Comparison of ENCODE assay signal across 27 cellular contexts in the genomic region with DNA sequence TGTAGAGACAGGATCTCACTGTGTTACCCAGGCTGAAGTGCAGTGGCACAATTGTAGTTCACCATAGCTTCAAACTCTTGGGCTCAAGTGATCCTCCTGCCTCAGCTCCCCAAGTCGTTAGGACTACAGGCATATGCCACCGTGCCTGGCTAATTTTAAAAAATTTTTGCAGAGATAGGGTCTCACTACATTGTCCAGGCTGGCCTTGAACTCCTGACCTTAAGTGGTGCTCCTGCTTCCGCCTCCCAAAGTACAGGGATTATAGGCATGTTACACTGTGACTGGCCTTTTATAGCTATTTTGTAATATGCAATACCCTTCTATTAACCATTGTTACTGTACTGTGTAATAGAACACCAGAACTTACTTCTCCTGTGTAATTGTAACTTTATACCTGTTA.
"Had no signal": no experiment of that assay in that cellular context is flagged by ENCODE, and none has a peak within 500 bp of the region (broad histone marks: within the 10 kb centered on the region; RNA-seq: fewer than 3 reads in every experiment).

No MANE protein-coding gene starts in this region.

- ATAC-seq: stimulated activated effector memory CD8-positive, alpha-beta T cell treated with anti-CD3 and anti-CD28 coated beads, Interleukin-12 subunit alpha, Interleukin-12 subunit beta, amount 100 ng/mL, for 72 hours; stimulated activated memory B cell treated with anti-CD40 and anti-IgM and Interleukin-4, amounts not matched to agents 10 μg/mL and 1 μg/mL and 100 μg/mL, for 72 hours; stimulated activated naive B cell treated with anti-CD40 and anti-IgM and Interleukin-4, amounts not matched to agents 10 μg/mL and 1 μg/mL and 100 μg/mL, for 72 hours; stimulated activated naive CD8-positive, alpha-beta T cell treated with anti-CD3 and anti-CD28 coated beads, Interleukin-15, amount 100 ng/mL, for 72 hours; stimulated activated naive CD8-positive, alpha-beta T cell treated with anti-CD3 and anti-CD28 coated beads, Interleukin-15, Interleukin-2, amounts not matched to agents 100 U/mL and 50 U/mL, for 24 hours; upper lobe of right lung had no signal

- DNase-seq: stimulated activated CD4-positive, alpha-beta T cell treated with anti-CD3 and anti-CD28 coated beads, Interleukin-2, amount 100 ng/mL, for 48 hours; stimulated activated CD4-positive, alpha-beta T cell treated with anti-CD3 and anti-CD28 coated beads, Interleukin-4, amount 100 ng/mL, for 1 hour; stimulated activated CD4-positive, alpha-beta T cell treated with anti-CD3 and anti-CD28 coated beads, Interleukin-4, amount 100 ng/mL, for 24 hours; stimulated activated CD4-positive, alpha-beta T cell treated with anti-CD3 and anti-CD28 coated beads, Interleukin-4, amount 100 ng/mL, for 4 hours; stimulated activated CD8-positive, alpha-beta memory T cell treated with anti-CD3 and anti-CD28 coated beads, Interleukin-4, amount 100 ng/mL, for 48 hours; stimulated activated naive B cell treated with anti-CD40 and anti-IgM and Interleukin-4, amounts not matched to agents 10 μg/mL and 1 μg/mL and 100 μg/mL, for 72 hours; stimulated activated naive CD4-positive, alpha-beta T cell; stimulated activated naive CD4-positive, alpha-beta T cell treated with Interleukin-2 at 50 U/mL for 16 hours; stimulated activated naive CD8-positive, alpha-beta T cell treated with anti-CD3 and anti-CD28 coated beads, Interleukin-15, amount 100 ng/mL, for 72 hours; stimulated activated naive CD8-positive, alpha-beta T cell treated with anti-CD3 and anti-CD28 coated beads, Interleukin-15, Interleukin-2, amounts not matched to agents 100 U/mL and 50 U/mL, for 24 hours; stomach; substantia nigra; testis; thyroid gland; tibial artery; transverse colon; trophoblast cell; upper lobe of left lung; upper lobe of right lung; uterus had no signal

- H3K9me3 ChIP-seq: testis, thyroid gland, vagina had no signal

- FAIRE-seq: urothelium cell line had no signal

- H3K4me3 ChIP-seq: stomach, suprapubic skin, testis, thoracic aorta, thyroid gland, tibial artery, tibial nerve, transverse colon, upper lobe of left lung, upper lobe of right lung, uterus, vagina had no signal

- H3K36me3 ChIP-seq: uterus had no signal

- H3K27me3 ChIP-seq: stomach, suprapubic skin, testis, thyroid gland, tibial artery, tibial nerve, transverse colon, upper lobe of left lung, upper lobe of right lung, uterus, vagina had no signal

- H3K27ac ChIP-seq: stomach, suprapubic skin, testis, thoracic aorta, thyroid gland, tibial artery, tibial nerve, transverse colon, upper lobe of left lung, upper lobe of right lung, uterus, vagina had no signal

- H3K4me1 ChIP-seq: stomach, suprapubic skin, testis, thyroid gland, tibial artery, tibial nerve, transverse colon, upper lobe of left lung, upper lobe of right lung, uterus, vagina had no signal
